In the genomic region with DNA sequence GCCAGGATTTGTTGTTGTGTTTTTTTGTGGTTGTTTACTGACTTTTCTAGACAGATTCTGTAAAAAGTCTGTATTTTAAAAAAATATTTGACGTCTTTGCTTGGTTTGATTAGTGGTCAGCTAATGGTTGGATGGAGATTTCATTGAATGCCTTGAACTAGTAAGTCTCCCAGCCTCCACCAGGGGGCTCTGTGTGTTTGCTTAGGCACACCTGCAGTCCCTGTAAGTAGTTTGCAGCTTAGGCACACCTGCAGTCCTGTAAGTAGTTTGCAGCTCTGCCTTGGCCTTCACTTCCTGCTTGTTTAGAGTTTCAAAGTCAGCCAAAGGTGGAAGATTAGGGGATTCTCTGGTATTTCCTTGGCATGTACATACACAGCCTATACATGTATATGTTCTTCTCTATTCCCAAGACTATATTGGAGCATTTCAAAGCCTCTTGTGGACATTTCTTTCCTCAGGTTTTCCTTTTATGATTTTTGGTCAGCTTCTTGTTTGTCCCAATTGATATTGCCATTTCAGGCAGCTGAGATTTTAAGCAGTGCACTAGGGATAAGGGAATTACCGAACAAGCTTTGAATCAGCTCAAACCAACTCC, we compare ENCODE assay signal across 8 cellular contexts.
DNase-seq lines count a peak whose midpoint lies in the region; ATAC-seq and TF ChIP-seq lines count a peak whose summit lies in the region.

No MANE protein-coding gene starts in this region.

- peak; percentile 95 for TF ChIP-seq CTCF in DOHH2 (IDR thresholded peaks at IDR 0.05; ENCODE audit: low read depth, low read length, poor library complexity, severe bottlenecking)
- peak; percentile 43 for TF ChIP-seq CTCF in hepatocyte (IDR thresholded peaks at IDR 0.05; ENCODE audit: poor library complexity)

- WGBS in hepatocyte (ENCODE audit: low lambda C conversion rate, missing lambda C conversion rate): 88% methylated on average over 2 of the region's 2 CpGs

- H3K27ac Mint-ChIP-seq in activated naive CD8-positive, alpha-beta T cell treated with anti-CD3 and anti-CD28 coated beads, Interleukin-2, amount 10 ng/mL, durations not matched to agents 7 days and 5 days: no peak overlapping the region

- H3K9me3 ChIP-seq in DOHH2 (ENCODE audit: control insufficient read depth, insufficient read depth, low read length) (no peaks in the 10 kb centered on the region), hepatocyte (ENCODE audit: low read depth) (no peaks in the 10 kb centered on the region)

- no peaks in the 10 kb centered on the region for H3K9me3 Mint-ChIP-seq in activated naive CD8-positive, alpha-beta T cell treated with anti-CD3 and anti-CD28 coated beads, Interleukin-2, amount 10 ng/mL, durations not matched to agents 7 days and 5 days

- H3K4me1 ChIP-seq in DOHH2 (ENCODE audit: control insufficient read depth, low read length) (peaks cover 6% of the 10 kb centered on the region), hepatocyte (ENCODE audit: insufficient read depth) (peaks cover 7% of the 10 kb centered on the region)

- H3K79me2 ChIP-seq in DOHH2 (ENCODE audit: control insufficient read depth, low read length): no peaks in the 10 kb centered on the region
- peaks cover 44% of the 10 kb centered on the region for H3K79me2 ChIP-seq in hepatocyte

- H3K4me3 ChIP-seq in DOHH2 (ENCODE audit: low read length) (no peak overlapping the region), hepatocyte (no peak overlapping the region)

- ATAC-seq in GM21381 (IDR thresholded peaks at IDR 0.05; ENCODE audit: unreplicated experiment): peak; percentile 97
- peak; percentile 84 for ATAC-seq in activated naive CD8-positive, alpha-beta T cell treated with anti-CD3 and anti-CD28 coated beads, Interleukin-2, amount 10 ng/mL, durations not matched to agents 7 days and 5 days (ENCODE audit: low read depth)

- H3K36me3 Mint-ChIP-seq in activated naive CD8-positive, alpha-beta T cell treated with anti-CD3 and anti-CD28 coated beads, Interleukin-2, amount 10 ng/mL, durations not matched to agents 7 days and 5 days: peaks cover 14% of the 10 kb centered on the region

- H4K20me1 ChIP-seq in DOHH2 (ENCODE audit: control insufficient read depth, insufficient read depth, low read depth, low read length) (no peaks in the 10 kb centered on the region), hepatocyte (ENCODE audit: insufficient read depth, poor library complexity, severe bottlenecking) (peaks cover 6% of the 10 kb centered on the region)

- no peak overlapping the region for H3K4me2 ChIP-seq in DOHH2 (ENCODE audit: low read length)
- H3K4me2 ChIP-seq in hepatocyte: no peak overlapping the region

- H3F3A ChIP-seq in DOHH2 (ENCODE audit: control insufficient read depth, insufficient read depth): no peaks in the 10 kb centered on the region

- H3K36me3 ChIP-seq in DOHH2 (ENCODE audit: control insufficient read depth, low read length) (no peaks in the 10 kb centered on the region), hepatocyte (replicated peaks; ENCODE audit: insufficient read depth, low read depth) (no peaks in the 10 kb centered on the region)

- POLR2A ChIA-PET in activated naive CD8-positive, alpha-beta T cell treated with anti-CD3 and anti-CD28 coated beads, Interleukin-2, amount 10 ng/mL, durations not matched to agents 7 days and 5 days (lab: Charles Lee): no interaction called here

- H3K27me3 Mint-ChIP-seq in activated naive CD8-positive, alpha-beta T cell treated with anti-CD3 and anti-CD28 coated beads, Interleukin-2, amount 10 ng/mL, durations not matched to agents 7 days and 5 days: no peaks in the 10 kb centered on the region

- H3K4me1 Mint-ChIP-seq in activated naive CD8-positive, alpha-beta T cell treated with anti-CD3 and anti-CD28 coated beads, Interleukin-2, amount 10 ng/mL, durations not matched to agents 7 days and 5 days: peaks cover 16% of the 10 kb centered on the region

- H3K4me3 Mint-ChIP-seq in activated naive CD8-positive, alpha-beta T cell treated with anti-CD3 and anti-CD28 coated beads, Interleukin-2, amount 10 ng/mL, durations not matched to agents 7 days and 5 days: no peak overlapping the region

- no peak overlapping the region for H2AFZ ChIP-seq in hepatocyte

- H3K27me3 ChIP-seq in DOHH2 (ENCODE audit: control insufficient read depth, low read length): no peaks in the 10 kb centered on the region
- H3K27me3 ChIP-seq in hepatocyte: no peaks in the 10 kb centered on the region

- H3K27ac ChIP-seq in DOHH2 (ENCODE audit: low read depth, low read length) (no peak overlapping the region), hepatocyte (no peak overlapping the region)

- peak; percentile 43 for DNase-seq in HK-2 (ENCODE audit: unreplicated experiment)
- peak; percentile 33 for DNase-seq in SKM-1 treated with dmso at 0.1 percent for 144 hours (lab: John Stamatoyannopoulos, UW; ENCODE audit: unreplicated experiment)
- DNase-seq in activated naive CD8-positive, alpha-beta T cell treated with anti-CD3 and anti-CD28 coated beads, Interleukin-2, amount 10 ng/mL, durations not matched to agents 7 days and 5 days: peak; percentile 50
- peak; percentile 70 for DNase-seq in hepatocyte (ENCODE audit: low spot score)
- DNase-seq in stimulated activated CD4-positive, alpha-beta T cell treated with anti-CD3 and anti-CD28 coated beads, Interleukin-15, amount 100 ng/mL, for 24 hours: peak; percentile 79
- DNase-seq in DMS114 treated with DMSO at 0.1 percent for 48 hours (lab: John Stamatoyannopoulos, UW; ENCODE audit: unreplicated experiment): no peak

- H3K9me2 ChIP-seq in DOHH2 (replicated peaks; ENCODE audit: control insufficient read depth, low read length): no peaks in the 10 kb centered on the region
- no peaks in the 10 kb centered on the region for H3K9me2 ChIP-seq in hepatocyte (replicated peaks; ENCODE audit: insufficient read depth)
